In genomic region chr6:157325069-157325805, GRCh38 we compare ENCODE assay signal across 15 cellular contexts. TPM values are rescaled to one million over a fixed set of nuclear protein-coding genes. Genes with fewer than 3 reads are reported as not detected.
DNase-seq lines count a peak whose midpoint lies in the region; ATAC-seq and TF ChIP-seq lines count a peak whose summit lies in the region.
"Had no signal": no experiment of that assay in that cellular context is flagged by ENCODE, and none has a peak within 500 bp of the region (broad histone marks: within the 10 kb centered on the region; RNA-seq: fewer than 3 reads in every experiment).

No MANE protein-coding gene starts in this region.

- TF ChIP-seq CTCF in endothelial cell (IDR thresholded peaks at IDR 0.05; ENCODE audit: unreplicated experiment) (no peak), neural crest cell (conservative IDR thresholded peaks at IDR 0.05) (no peak)

- H3K36me3 Mint-ChIP-seq in activated T-cell treated with anti-CD3 and anti-CD28 coated beads, Interleukin-2, amount 50 U/mL, for 24 hours (ENCODE audit: low read depth) = peaks cover 16% of the 10 kb centered on the region
- H3K36me3 Mint-ChIP-seq in endothelial cell (ENCODE audit: low read depth, unreplicated experiment) = peaks cover 7% of the 10 kb centered on the region
- H3K36me3 Mint-ChIP-seq in neural crest cell (ENCODE audit: low read depth) = no peaks in the 10 kb centered on the region

- no peak for DNase-seq in activated T-cell treated with anti-CD3 and anti-CD28 coated beads, Interleukin-2, amount 50 U/mL, for 24 hours
- no peak for DNase-seq in activated T-cell treated with anti-CD3 and anti-CD28 coated beads, Interleukin-2, amount 50 U/mL, for 1 hour
- DNase-seq in RKO (ENCODE audit: low spot score) (peak; percentile 35), endothelial cell (ENCODE audit: low spot score) (no peak), neural crest cell (ENCODE audit: low read depth, low spot score) (no peak), globus pallidus (ENCODE audit: low spot score) (no peak)
- DNase-seq in activated CD8-positive, alpha-beta memory T cell treated with anti-CD3 and anti-CD28 coated beads, Interleukin-2, amount 50 U/mL, for 48 hours = no peak
- DNase-seq: DMS79 treated with DMSO at 0.1 percent for 48 hours, H7, head of caudate nucleus, left lung, NCI-H1105 treated with DMSO at 0.1 percent for 48 hours, NCI-H524 treated with DMSO at 0.1 percent for 48 hours had no signal

- peaks cover 42% of the 10 kb centered on the region for H3K4me1 Mint-ChIP-seq in activated T-cell treated with anti-CD3 and anti-CD28 coated beads, Interleukin-2, amount 50 U/mL, for 24 hours (ENCODE audit: low read depth)
- H3K4me1 Mint-ChIP-seq in endothelial cell (ENCODE audit: unreplicated experiment) = peaks cover 14% of the 10 kb centered on the region
- H3K4me1 Mint-ChIP-seq in neural crest cell = peaks cover 26% of the 10 kb centered on the region

- H3K9me3 Mint-ChIP-seq in activated T-cell treated with anti-CD3 and anti-CD28 coated beads, Interleukin-2, amount 50 U/mL, for 24 hours = no peaks in the 10 kb centered on the region
- H3K9me3 Mint-ChIP-seq in endothelial cell (ENCODE audit: unreplicated experiment) (no peaks in the 10 kb centered on the region), neural crest cell (no peaks in the 10 kb centered on the region)

- H3K27me3 Mint-ChIP-seq in activated T-cell treated with anti-CD3 and anti-CD28 coated beads, Interleukin-2, amount 50 U/mL, for 24 hours = peaks cover 36% of the 10 kb centered on the region
- H3K27me3 Mint-ChIP-seq in endothelial cell (ENCODE audit: unreplicated experiment) = peaks cover 3% of the 10 kb centered on the region
- H3K27me3 Mint-ChIP-seq in neural crest cell (ENCODE audit: low read depth) = peaks cover 24% of the 10 kb centered on the region

- peak overlapping the region; percentile 26 for H3K4me3 Mint-ChIP-seq in activated T-cell treated with anti-CD3 and anti-CD28 coated beads, Interleukin-2, amount 50 U/mL, for 24 hours
- peak overlapping the region; percentile 15 for H3K4me3 Mint-ChIP-seq in endothelial cell (ENCODE audit: unreplicated experiment)
- H3K4me3 Mint-ChIP-seq in neural crest cell = peak overlapping the region; percentile 69

- ATAC-seq in HG02798 (IDR thresholded peaks at IDR 0.05; ENCODE audit: poor library complexity, unreplicated experiment) = no peak
- ATAC-seq: left lung, Panc1 had no signal

- H3K27ac Mint-ChIP-seq in activated T-cell treated with anti-CD3 and anti-CD28 coated beads, Interleukin-2, amount 50 U/mL, for 24 hours = no peak overlapping the region
- peak overlapping the region; percentile 67 for H3K27ac Mint-ChIP-seq in endothelial cell (ENCODE audit: unreplicated experiment)
- H3K27ac Mint-ChIP-seq in neural crest cell (ENCODE audit: unreplicated experiment) = no peak overlapping the region

RNA-seq across cellular contexts. Expression of gene TMEM242, which starts 1.9 kb away (rescaled TPM):
- total RNA-seq in endothelial cell (ENCODE audit: unreplicated experiment) = 10.8 TPM
- 10.4 and 11.3 TPM in 2 replicates for total RNA-seq in neural crest cell

RNA-seq across cellular contexts. Expression of gene ZDHHC14, which starts 55.8 kb away (rescaled TPM):
- 26.1 TPM for total RNA-seq in endothelial cell (ENCODE audit: unreplicated experiment)
- 5.0 and 5.3 TPM in 2 replicates for total RNA-seq in neural crest cell

Comparison
In these comparisons a context has a peak if more than half of its experiments do, and no peak if none do; other contexts are left out.
1. H3K4me3 Mint-ChIP-seq: peak in every context shown above with its lines; median percentile 69 in neural crest cell; 26 in activated T-cell treated with anti-CD3 and anti-CD28 coated beads, Interleukin-2, amount 50 U/mL, for 24 hours; 15 in endothelial cell.